8 cellular contexts compared by ENCODE assay signal in the genomic region with DNA sequence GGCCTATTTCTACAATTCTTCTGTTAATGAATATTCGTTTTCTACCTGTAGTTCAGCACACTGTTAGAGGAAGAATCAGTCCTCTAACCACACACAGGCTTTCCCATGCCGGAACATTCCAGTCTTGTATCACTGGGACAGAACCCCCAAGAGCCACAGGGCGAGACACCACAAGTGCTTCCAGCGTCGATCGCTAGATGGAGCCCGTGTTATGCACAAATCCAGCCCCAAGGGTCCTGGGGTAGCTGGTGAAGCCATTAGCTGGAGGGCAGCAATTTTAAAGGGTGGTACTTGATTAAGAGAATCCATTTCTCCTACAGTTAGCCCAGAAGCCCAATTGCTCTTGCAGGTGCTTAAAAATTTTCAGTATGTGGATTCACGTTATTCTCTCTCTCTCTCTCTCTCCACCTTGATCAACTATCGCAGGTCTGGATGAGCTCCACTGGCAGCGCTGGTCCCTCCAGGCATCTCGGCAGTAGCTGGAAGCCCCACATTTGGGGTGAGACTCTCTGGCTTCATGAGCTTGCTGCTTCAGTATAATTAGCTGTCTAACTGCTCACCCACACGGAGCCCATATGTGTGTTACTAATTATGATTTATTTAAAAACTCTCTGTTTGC.
DNase-seq lines count a peak whose midpoint lies in the region; ATAC-seq and TF ChIP-seq lines count a peak whose summit lies in the region.

No MANE protein-coding gene starts in this region.

- H3K4me3 Mint-ChIP-seq in immature natural killer cell: no peak overlapping the region

- intact Hi-C loops in dorsolateral prefrontal cortex (cut with DNase I): loop anchor here (2.0 to 10.0 kb wide), 5 partner anchors 330 to 610 kb away; no protein-coding TSS in a partner anchor

- peak in 55 of 56 donors; percentile 48 to 95 (median 87) for TF ChIP-seq CTCF in dorsolateral prefrontal cortex (IDR thresholded peaks at IDR 0.05 in 54 of 56, conservative IDR thresholded peaks at IDR 0.05 in 2 of 56; ENCODE audit: low read depth in 1 of 56, partially characterized antibody in 56 of 56)

- H3K9me3 Mint-ChIP-seq in immature natural killer cell: peaks cover 0 to 2% (median 0%) of the 10 kb centered on the region in 6 donors

- DNase-seq in DMS79 treated with DMSO at 0.1 percent for 48 hours (lab: John Stamatoyannopoulos, UW) (peak; percentile 86), GM19238 (ENCODE audit: insufficient read length, low spot score) (peak; percentile 45), HK-2 (ENCODE audit: unreplicated experiment) (peak; percentile 41), RPMI7951 (ENCODE audit: low read depth) (peak; percentile 47), dorsolateral prefrontal cortex (peak; percentile 53 to 77 (median 67)), midbrain (lab: John Stamatoyannopoulos, UW) (peak; percentile 71), immature natural killer cell (no peak)

- peak overlapping the region in 1 of 59 donors; percentile 36 for H3K27ac ChIP-seq in dorsolateral prefrontal cortex

- H3K4me1 Mint-ChIP-seq in immature natural killer cell: no peaks in the 10 kb centered on the region

- peaks cover 0 to 1% (median 0%) of the 10 kb centered on the region in 3 donors for H3K27me3 Mint-ChIP-seq in immature natural killer cell (ENCODE audit: low read depth in 3 of 3)

- peaks cover 0 to 7% (median 0%) of the 10 kb centered on the region in 45 donors for H3K27me3 ChIP-seq in dorsolateral prefrontal cortex

- ATAC-seq in GM18505 (IDR thresholded peaks at IDR 0.05; ENCODE audit: unreplicated experiment): no peak

- no peak for TF ChIP-seq POLR2A in GM18505 (IDR thresholded peaks at IDR 0.05; ENCODE audit: borderline replicate concordance, extremely low read depth, insufficient read depth, insufficient read length)

- H3K4me3 ChIP-seq in dorsolateral prefrontal cortex: peak overlapping the region in 13 of 59 donors; percentile 8 to 34 (median 20)

- no peak overlapping the region for H3K27ac Mint-ChIP-seq in immature natural killer cell

- H3K36me3 Mint-ChIP-seq in immature natural killer cell: no peaks in the 10 kb centered on the region

Comparison
In these comparisons a context has a peak if more than half of its experiments do, and no peak if none do; other contexts are left out.
1. DNase-seq: peak in DMS79 treated with DMSO at 0.1 percent for 48 hours (single experiment), GM19238 (single experiment), HK-2 (single experiment), RPMI7951 (single experiment), dorsolateral prefrontal cortex (10 of 10) and midbrain (single experiment); none in immature natural killer cell (0 of 3).